ENCODE assay signal across 8 cellular contexts in genomic region chr15:28123408-28124023, GRCh38. TPM values are rescaled to one million over a fixed set of nuclear protein-coding genes. Genes with fewer than 3 reads are reported as not detected.
A peak's percentile ranks its signal among the peaks of the same experiment; 100 is the strongest.
DNase-seq lines count a peak whose midpoint lies in the region; ATAC-seq and TF ChIP-seq lines count a peak whose summit lies in the region.

No MANE protein-coding gene starts in this region.

- H3K9me3 ChIP-seq in tibial artery: no peaks in the 10 kb centered on the region

- no peaks in the 10 kb centered on the region for H3K9me3 Mint-ChIP-seq in activated CD8-positive, alpha-beta memory T cell treated with anti-CD3 and anti-CD28 coated beads, Interleukin-2, amount 10 ng/mL, durations not matched to agents 7 days and 5 days (ENCODE audit: low read depth)

- peaks cover 2% of the 10 kb centered on the region for H3K36me3 Mint-ChIP-seq in activated CD8-positive, alpha-beta memory T cell treated with anti-CD3 and anti-CD28 coated beads, Interleukin-2, amount 10 ng/mL, durations not matched to agents 7 days and 5 days

- no peak overlapping the region for H3K27ac ChIP-seq in tibial artery

- TF ChIP-seq CTCF in tibial artery (IDR thresholded peaks at IDR 0.05): peak; percentile 68 to 77

- H3K36me3 ChIP-seq in tibial artery: peaks cover 14 to 76% (median 27%) of the 10 kb centered on the region in 3 donors

- H3K4me1 Mint-ChIP-seq in activated CD8-positive, alpha-beta memory T cell treated with anti-CD3 and anti-CD28 coated beads, Interleukin-2, amount 10 ng/mL, durations not matched to agents 7 days and 5 days: peaks cover 2% of the 10 kb centered on the region

- H3K27me3 Mint-ChIP-seq in activated CD8-positive, alpha-beta memory T cell treated with anti-CD3 and anti-CD28 coated beads, Interleukin-2, amount 10 ng/mL, durations not matched to agents 7 days and 5 days: no peaks in the 10 kb centered on the region

- CTCF ChIA-PET in activated CD8-positive, alpha-beta memory T cell treated with anti-CD3 and anti-CD28 coated beads, Interleukin-2, amount 10 ng/mL, durations not matched to agents 7 days and 5 days (lab: Charles Lee): interaction anchor here (0.7 to 2.3 kb wide), 3 partner anchors 10 to 25 kb away, joined by 3 to 6 read pairs (median 3); partner anchors contain the start of gene OCA2

- no peak overlapping the region for H3K27ac Mint-ChIP-seq in activated CD8-positive, alpha-beta memory T cell treated with anti-CD3 and anti-CD28 coated beads, Interleukin-2, amount 10 ng/mL, durations not matched to agents 7 days and 5 days

- peak; percentile 86 for DNase-seq in GM03348 (ENCODE audit: low spot score)
- peak; percentile 71 for DNase-seq in NCI-H69 (lab: John Stamatoyannopoulos, UW)
- DNase-seq in activated CD8-positive, alpha-beta memory T cell treated with anti-CD3 and anti-CD28 coated beads, Interleukin-2, amount 10 ng/mL, durations not matched to agents 7 days and 5 days: peak; percentile 69
- peak; percentile 62 for DNase-seq in middle frontal gyrus (ENCODE audit: extremely low spot score, low spot score)
- DNase-seq in tibial artery: peak; percentile 77 to 83
- DNase-seq in mesenteric fat pad (ENCODE audit: low spot score): no peak

- H3K4me1 ChIP-seq in tibial artery: no peaks in the 10 kb centered on the region

- peak; percentile 71 for ATAC-seq in HG03175 (IDR thresholded peaks at IDR 0.05; ENCODE audit: unreplicated experiment)
- peak; percentile 67 for ATAC-seq in activated CD8-positive, alpha-beta memory T cell treated with anti-CD3 and anti-CD28 coated beads, Interleukin-2, amount 10 ng/mL, durations not matched to agents 7 days and 5 days
- peak; percentile 98 for ATAC-seq in esophagus mucosa

- no peaks in the 10 kb centered on the region for H3K27me3 ChIP-seq in tibial artery

- H3K4me3 Mint-ChIP-seq in activated CD8-positive, alpha-beta memory T cell treated with anti-CD3 and anti-CD28 coated beads, Interleukin-2, amount 10 ng/mL, durations not matched to agents 7 days and 5 days: no peak overlapping the region

- intact Hi-C loops in tibial artery (cut with DNase I; ENCODE audit: low total_unique reads): loop anchor here (5.0 to 10.0 kb wide), 2 partner anchors 36 to 99 kb away; no protein-coding TSS in a partner anchor

- H3K4me3 ChIP-seq in tibial artery: no peak overlapping the region

RNA-seq across cellular contexts. Expression of gene OCA2, which starts 24.4 kb away (rescaled TPM):
- total RNA-seq in activated CD8-positive, alpha-beta memory T cell treated with anti-CD3 and anti-CD28 coated beads, Interleukin-2, amount 10 ng/mL, durations not matched to agents 7 days and 5 days: not detected
- total RNA-seq in esophagus mucosa: 1.6 TPM
- total RNA-seq in mesenteric fat pad: not detected
